Comparison of ENCODE assay signal across 1 cellular context in the genomic region with DNA sequence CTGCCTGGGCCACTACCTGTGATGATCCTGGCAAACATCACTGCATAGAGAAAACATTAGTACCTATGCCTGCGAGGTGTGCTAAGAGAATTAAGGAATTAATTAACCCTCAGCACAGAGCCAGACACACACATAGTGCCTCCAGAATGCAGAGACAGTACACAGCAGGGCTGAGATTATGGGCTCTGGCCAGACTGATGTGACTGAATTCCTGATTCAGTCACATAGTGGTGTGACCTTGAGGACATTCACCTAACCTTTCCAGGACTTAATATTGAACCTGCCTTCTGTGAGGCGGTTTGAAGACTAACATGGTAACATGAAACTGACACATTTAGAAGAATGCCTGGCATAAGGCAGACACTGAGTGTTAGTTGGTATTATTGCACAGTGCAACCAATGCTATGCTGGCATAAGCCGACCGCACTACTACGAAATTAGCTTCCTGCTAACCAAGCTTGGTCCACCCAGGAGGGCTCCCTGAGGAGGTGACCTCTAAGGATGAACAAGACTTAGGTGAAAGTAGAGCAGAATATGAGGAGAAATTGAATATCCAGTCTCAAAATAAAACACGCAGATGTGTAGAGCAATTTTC.
TF ChIP-seq lines count a peak whose summit lies in the region.

No MANE protein-coding gene starts in this region.

TF ChIP-seq in A549, 52 proteins besides CTCF, POLR2A, EP300 and RAD21 (continued from another document):
- TF ChIP-seq ZC3H11A (IDR thresholded peaks at IDR 0.05), result no peak
- no peak for TF ChIP-seq CBX2 (IDR thresholded peaks at IDR 0.05; ENCODE audit: borderline replicate concordance, low read depth)
- TF ChIP-seq CHD4 (IDR thresholded peaks at IDR 0.05; ENCODE audit: borderline replicate concordance), result no peak
